ENCODE assay signal across 12 cellular contexts in the genomic region with DNA sequence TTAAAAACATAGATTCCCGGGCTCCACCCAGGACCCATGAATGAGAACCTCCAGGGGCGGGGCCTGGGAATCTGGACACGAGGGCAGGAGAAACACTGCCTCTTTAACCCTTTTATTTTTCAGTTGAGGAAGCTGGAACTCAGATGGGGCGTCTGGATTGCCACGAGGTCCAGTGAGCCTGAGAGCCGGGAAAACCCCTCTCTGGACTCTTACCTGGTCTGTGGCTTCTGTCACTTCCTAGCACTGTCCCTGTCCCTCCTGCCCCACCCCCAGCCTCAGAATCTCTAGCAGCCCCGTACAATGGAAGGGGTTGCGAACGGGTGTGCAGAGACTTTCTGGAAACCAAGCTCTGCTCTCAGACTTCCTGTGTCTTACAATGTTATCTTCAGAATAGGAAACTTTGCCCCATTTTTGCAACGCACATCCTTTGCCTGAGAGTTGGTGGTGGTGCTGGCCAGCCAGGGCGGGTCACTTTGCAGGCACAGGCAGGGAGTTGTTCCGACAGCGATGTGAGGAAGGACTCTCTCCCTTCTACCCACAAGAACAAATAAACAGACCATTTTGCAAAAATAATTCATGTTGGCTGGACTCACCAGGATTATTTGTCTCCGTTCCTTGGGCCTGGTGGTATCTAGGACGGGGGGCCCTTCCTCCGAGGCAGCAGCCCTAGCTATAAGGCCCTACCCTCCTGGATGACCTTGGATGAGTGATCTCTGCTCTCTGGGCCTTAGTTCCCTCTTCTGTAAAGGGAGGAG. TPM values are rescaled to one million over a fixed set of nuclear protein-coding genes. Genes with fewer than 3 reads are reported as not detected.
DNase-seq lines count a peak whose midpoint lies in the region; ATAC-seq and TF ChIP-seq lines count a peak whose summit lies in the region.
"Had no signal": no experiment of that assay in that cellular context is flagged by ENCODE, and none has a peak within 500 bp of the region (broad histone marks: within the 10 kb centered on the region; RNA-seq: fewer than 3 reads in every experiment).

No MANE protein-coding gene starts in this region.

- no peaks in the 10 kb centered on the region for H3K9me3 Mint-ChIP-seq in WTC11

- H3K4me3 ChIP-seq in skin epidermis = no peak overlapping the region

- H3K27ac Mint-ChIP-seq in WTC11 = peak overlapping the region; percentile 75

- no peak for TF ChIP-seq CTCF in WTC11 (IDR thresholded peaks at IDR 0.05)

- DNase-seq in WTC11 (ENCODE audit: low spot score) (no peak), left cardiac atrium (peak; percentile 77), left colon (no peak), dedifferentiated amniotic fluid mesenchymal stem cell (ENCODE audit: extremely low spot score) (no peak), NCI-H2081 treated with DMSO at 0.1 percent for 48 hours (lab: John Stamatoyannopoulos, UW) (no peak)
- no peak for DNase-seq in activated CD4-positive, CD25-positive, alpha-beta regulatory T cell (lab: John Stamatoyannopoulos, UW)
- DNase-seq: CD4-positive, alpha-beta memory T cell; effector memory CD4-positive, alpha-beta T cell; NCI-H1092 treated with DMSO at 0.1 percent for 48 hours; stimulated activated naive CD8-positive, alpha-beta T cell treated with anti-CD3 and anti-CD28 coated beads, Interleukin-15, Interleukin-2, amounts not matched to agents 100 U/mL and 50 U/mL, for 24 hours had no signal

- intact Hi-C loops in left cardiac atrium (cut with DNase I) = no loop called here
- intact Hi-C loops in left colon (cut with DNase I, micrococcal nuclease) = no loop called here

- no peaks in the 10 kb centered on the region for H3K27me3 Mint-ChIP-seq in WTC11 (ENCODE audit: low read depth)

- no peak overlapping the region for H3K4me3 Mint-ChIP-seq in WTC11
- H3K4me3 Mint-ChIP-seq: CD4-positive, alpha-beta memory T cell had no signal

- POLR2A ChIA-PET in WTC11 (lab: Charles Lee) = no interaction called here

- peak overlapping the region in 13 of 21 experiments; percentile 6 to 78 (median 51) for H3K27ac ChIP-seq in skin epidermis

- no peaks in the 10 kb centered on the region for H3K36me3 Mint-ChIP-seq in WTC11
- H3K36me3 Mint-ChIP-seq: CD4-positive, alpha-beta memory T cell had no signal

- H3K4me1 Mint-ChIP-seq in WTC11 = peaks cover 27% of the 10 kb centered on the region

- CTCF ChIA-PET in WTC11 (lab: Charles Lee) = interaction anchor here (0.8 to 1.0 kb wide), 2 partner anchors 9 to 91 kb away, joined by 3 to 4 read pairs; no protein-coding TSS in a partner anchor

- ATAC-seq in GM18907 (IDR thresholded peaks at IDR 0.05; ENCODE audit: unreplicated experiment) (peak; percentile 36), WTC11 (no peak), left cardiac atrium (peak; percentile 18 to 29), left colon (no peak)
- ATAC-seq: stimulated activated naive CD8-positive, alpha-beta T cell treated with anti-CD3 and anti-CD28 coated beads, Interleukin-15, Interleukin-2, amounts not matched to agents 100 U/mL and 50 U/mL, for 24 hours had no signal

TF ChIP-seq in WTC11, 78 proteins besides CTCF, POLR2A, EP300 and RAD21 (continues in another document):
- TF ChIP-seq ZNF671 (CRISPR knock-in tag; IDR thresholded peaks at IDR 0.05) = no peak
- TF ChIP-seq, protein P1, sequence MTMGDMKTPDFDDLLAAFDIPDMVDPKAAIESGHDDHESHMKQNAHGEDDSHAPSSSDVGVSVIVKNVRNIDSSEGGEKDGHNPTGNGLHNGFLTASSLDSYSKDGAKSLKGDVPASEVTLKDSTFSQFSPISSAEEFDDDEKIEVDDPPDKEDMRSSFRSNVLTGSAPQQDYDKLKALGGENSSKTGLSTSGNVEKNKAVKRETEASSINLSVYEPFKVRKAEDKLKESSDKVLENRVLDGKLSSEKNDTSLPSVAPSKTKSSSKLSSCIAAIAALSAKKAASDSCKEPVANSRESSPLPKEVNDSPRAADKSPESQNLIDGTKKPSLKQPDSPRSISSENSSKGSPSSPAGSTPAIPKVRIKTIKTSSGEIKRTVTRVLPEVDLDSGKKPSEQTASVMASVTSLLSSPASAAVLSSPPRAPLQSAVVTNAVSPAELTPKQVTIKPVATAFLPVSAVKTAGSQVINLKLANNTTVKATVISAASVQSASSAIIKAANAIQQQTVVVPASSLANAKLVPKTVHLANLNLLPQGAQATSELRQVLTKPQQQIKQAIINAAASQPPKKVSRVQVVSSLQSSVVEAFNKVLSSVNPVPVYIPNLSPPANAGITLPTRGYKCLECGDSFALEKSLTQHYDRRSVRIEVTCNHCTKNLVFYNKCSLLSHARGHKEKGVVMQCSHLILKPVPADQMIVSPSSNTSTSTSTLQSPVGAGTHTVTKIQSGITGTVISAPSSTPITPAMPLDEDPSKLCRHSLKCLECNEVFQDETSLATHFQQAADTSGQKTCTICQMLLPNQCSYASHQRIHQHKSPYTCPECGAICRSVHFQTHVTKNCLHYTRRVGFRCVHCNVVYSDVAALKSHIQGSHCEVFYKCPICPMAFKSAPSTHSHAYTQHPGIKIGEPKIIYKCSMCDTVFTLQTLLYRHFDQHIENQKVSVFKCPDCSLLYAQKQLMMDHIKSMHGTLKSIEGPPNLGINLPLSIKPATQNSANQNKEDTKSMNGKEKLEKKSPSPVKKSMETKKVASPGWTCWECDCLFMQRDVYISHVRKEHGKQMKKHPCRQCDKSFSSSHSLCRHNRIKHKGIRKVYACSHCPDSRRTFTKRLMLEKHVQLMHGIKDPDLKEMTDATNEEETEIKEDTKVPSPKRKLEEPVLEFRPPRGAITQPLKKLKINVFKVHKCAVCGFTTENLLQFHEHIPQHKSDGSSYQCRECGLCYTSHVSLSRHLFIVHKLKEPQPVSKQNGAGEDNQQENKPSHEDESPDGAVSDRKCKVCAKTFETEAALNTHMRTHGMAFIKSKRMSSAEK (CRISPR knock-in tag; IDR thresholded peaks at IDR 0.05; ENCODE audit: borderline replicate concordance) = no peak
- no peak for TF ChIP-seq CBFB (CRISPR knock-in tag; IDR thresholded peaks at IDR 0.05; ENCODE audit: low read depth)
- no peak for TF ChIP-seq NFYB (CRISPR knock-in tag; conservative IDR thresholded peaks at IDR 0.05; ENCODE audit: low read depth)
- TF ChIP-seq, protein P2, sequence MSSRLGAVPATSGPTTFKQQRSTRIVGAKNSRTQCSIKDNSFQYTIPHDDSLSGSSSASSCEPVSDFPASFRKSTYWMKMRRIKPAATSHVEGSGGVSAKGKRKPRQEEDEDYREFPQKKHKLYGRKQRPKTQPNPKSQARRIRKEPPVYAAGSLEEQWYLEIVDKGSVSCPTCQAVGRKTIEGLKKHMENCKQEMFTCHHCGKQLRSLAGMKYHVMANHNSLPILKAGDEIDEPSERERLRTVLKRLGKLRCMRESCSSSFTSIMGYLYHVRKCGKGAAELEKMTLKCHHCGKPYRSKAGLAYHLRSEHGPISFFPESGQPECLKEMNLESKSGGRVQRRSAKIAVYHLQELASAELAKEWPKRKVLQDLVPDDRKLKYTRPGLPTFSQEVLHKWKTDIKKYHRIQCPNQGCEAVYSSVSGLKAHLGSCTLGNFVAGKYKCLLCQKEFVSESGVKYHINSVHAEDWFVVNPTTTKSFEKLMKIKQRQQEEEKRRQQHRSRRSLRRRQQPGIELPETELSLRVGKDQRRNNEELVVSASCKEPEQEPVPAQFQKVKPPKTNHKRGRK (CRISPR knock-in tag; IDR thresholded peaks at IDR 0.05; ENCODE audit: borderline replicate concordance) = no peak
- no peak for TF ChIP-seq SMAD3 (CRISPR knock-in tag; IDR thresholded peaks at IDR 0.05; ENCODE audit: borderline replicate concordance)
- TF ChIP-seq, protein P3, sequence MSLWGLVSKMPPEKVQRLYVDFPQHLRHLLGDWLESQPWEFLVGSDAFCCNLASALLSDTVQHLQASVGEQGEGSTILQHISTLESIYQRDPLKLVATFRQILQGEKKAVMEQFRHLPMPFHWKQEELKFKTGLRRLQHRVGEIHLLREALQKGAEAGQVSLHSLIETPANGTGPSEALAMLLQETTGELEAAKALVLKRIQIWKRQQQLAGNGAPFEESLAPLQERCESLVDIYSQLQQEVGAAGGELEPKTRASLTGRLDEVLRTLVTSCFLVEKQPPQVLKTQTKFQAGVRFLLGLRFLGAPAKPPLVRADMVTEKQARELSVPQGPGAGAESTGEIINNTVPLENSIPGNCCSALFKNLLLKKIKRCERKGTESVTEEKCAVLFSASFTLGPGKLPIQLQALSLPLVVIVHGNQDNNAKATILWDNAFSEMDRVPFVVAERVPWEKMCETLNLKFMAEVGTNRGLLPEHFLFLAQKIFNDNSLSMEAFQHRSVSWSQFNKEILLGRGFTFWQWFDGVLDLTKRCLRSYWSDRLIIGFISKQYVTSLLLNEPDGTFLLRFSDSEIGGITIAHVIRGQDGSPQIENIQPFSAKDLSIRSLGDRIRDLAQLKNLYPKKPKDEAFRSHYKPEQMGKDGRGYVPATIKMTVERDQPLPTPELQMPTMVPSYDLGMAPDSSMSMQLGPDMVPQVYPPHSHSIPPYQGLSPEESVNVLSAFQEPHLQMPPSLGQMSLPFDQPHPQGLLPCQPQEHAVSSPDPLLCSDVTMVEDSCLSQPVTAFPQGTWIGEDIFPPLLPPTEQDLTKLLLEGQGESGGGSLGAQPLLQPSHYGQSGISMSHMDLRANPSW (CRISPR knock-in tag; conservative IDR thresholded peaks at IDR 0.05; ENCODE audit: low read depth) = no peak
- no peak for TF ChIP-seq MYBL2 (CRISPR knock-in tag; IDR thresholded peaks at IDR 0.05)
- TF ChIP-seq, protein P4, sequence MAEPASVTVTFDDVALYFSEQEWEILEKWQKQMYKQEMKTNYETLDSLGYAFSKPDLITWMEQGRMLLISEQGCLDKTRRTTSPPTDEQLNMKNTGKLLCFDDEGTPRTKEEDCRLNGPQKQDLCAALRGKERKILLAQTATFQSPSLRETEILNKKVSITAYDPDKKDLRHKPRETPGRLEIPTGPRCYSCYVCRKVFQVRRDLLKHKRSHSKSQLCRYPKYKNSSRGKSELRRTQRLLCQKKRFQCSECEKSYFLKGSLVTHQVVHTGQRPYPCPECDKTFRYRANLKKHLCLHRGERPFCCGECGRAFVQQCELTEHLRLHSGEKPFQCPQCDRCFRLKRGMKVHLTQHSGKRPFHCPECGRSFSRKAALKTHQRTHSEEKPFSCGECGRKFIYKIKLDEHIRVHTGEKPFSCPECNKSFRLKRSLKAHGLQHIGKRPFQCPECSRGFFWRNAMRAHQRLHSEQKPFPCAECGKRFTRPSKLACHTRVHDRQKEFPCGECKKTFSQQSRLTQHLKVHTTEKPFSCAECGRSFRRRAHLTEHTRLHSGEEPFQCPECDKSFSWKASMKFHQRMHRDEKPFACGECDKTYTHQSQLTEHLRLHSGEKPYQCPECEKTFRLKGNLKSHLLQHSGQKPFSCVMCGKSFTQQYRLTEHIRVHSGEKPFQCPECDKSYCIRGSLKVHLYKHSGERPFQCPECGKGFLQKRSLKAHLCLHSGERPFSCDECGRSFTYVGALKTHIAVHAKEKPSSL (CRISPR knock-in tag; conservative IDR thresholded peaks at IDR 0.05) = no peak
- no peak for TF ChIP-seq JAZF1 (CRISPR knock-in tag; IDR thresholded peaks at IDR 0.05)
- TF ChIP-seq NR2C2 (CRISPR knock-in tag; IDR thresholded peaks at IDR 0.05) = no peak

RNA-seq across cellular contexts. Expression of gene SMAD6, which starts 59.1 kb away (rescaled TPM):
- 9.2 to 13.9 TPM (median 10.4 TPM) in 3 replicates for total RNA-seq in WTC11 (2021)
- total RNA-seq in left cardiac atrium = 10 to 100 TPM; 13.5 to 51.5 TPM
- 10 to 100 TPM in 1 of 2 donors, 1 to 10 TPM in 1; 9.6 to 11.2 TPM for total RNA-seq in left colon

Comparison
In these comparisons a context has a peak if more than half of its experiments do, and no peak if none do; other contexts are left out.
1. ATAC-seq: peak in GM18907 (single experiment) and left cardiac atrium (2 of 2); none in WTC11 (single experiment) and left colon (single experiment).